ENCODE assay signal across 13 cellular contexts in the genomic region with DNA sequence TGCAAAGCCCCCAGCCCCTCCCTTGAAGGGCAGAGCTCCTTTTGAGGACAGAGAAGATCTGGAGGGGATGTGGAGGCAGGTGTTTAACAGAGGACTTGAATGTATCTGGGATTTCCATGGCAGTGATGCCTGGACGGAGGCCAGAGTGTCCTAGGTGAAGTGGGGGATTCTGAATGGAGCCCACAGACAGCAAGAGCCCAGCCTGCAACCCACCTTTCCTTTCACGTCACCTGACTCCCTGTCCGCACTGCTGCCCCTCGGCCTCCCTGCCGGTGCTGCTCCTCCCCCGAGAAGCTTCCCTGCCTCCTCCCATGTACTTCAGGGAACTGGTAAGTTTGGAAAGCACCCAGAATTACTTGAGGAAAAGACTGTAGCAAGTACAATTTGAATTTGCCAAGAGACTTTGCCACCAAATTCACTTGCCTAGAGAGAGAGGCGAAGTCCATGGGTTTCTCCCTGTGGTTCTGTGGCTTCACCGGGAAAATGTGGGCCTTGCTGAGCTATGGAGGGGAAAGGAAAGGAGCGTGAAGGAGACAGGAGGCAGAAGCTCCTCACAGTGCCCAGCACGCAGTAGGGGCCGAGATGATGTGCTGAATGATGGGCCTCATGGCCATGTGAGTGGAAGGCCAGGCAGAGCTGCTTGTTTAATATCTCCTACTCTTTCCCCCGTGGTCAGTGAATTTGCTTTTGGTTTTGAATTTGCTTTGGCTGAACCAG.
"Had no signal": no experiment of that assay in that cellular context is flagged by ENCODE, and none has a peak within 500 bp of the region (broad histone marks: within the 10 kb centered on the region; RNA-seq: fewer than 3 reads in every experiment).

No MANE protein-coding gene starts in this region.

- H3K9ac ChIP-seq: neural progenitor cell had no signal

- H3K27ac ChIP-seq: esophagus squamous epithelium, neural progenitor cell had no signal

- H3K9me3 Mint-ChIP-seq: activated naive CD4-positive, alpha-beta T cell treated with anti-CD3 and anti-CD28 coated beads for 36 hours; neural progenitor cell; stimulated activated naive B cell treated with anti-CD40 and anti-IgM and Interleukin-4, amounts not matched to agents 10 μg/mL and 1 μg/mL and 100 μg/mL, for 72 hours; type B pancreatic cell had no signal

- H3K4me1 Mint-ChIP-seq: neural progenitor cell; stimulated activated naive B cell treated with anti-CD40 and anti-IgM and Interleukin-4, amounts not matched to agents 10 μg/mL and 1 μg/mL and 100 μg/mL, for 72 hours had no signal

- ATAC-seq: activated CD4-positive, alpha-beta T cell treated with anti-CD3 and anti-CD28 coated beads for 36 hours; stimulated activated naive B cell treated with anti-CD40 and anti-IgM and Interleukin-4, amounts not matched to agents 10 μg/mL and 1 μg/mL and 100 μg/mL, for 72 hours had no signal

- H3K4me2 ChIP-seq: neural progenitor cell had no signal

- H3K4me3 ChIP-seq: esophagus squamous epithelium, neural progenitor cell had no signal

- DNase-seq: activated CD4-positive, alpha-beta T cell treated with anti-CD3 and anti-CD28 coated beads for 36 hours; activated naive CD4-positive, alpha-beta T cell treated with anti-CD3 and anti-CD28 coated beads for 36 hours; esophagus squamous epithelium; foreskin fibroblast; head of caudate nucleus; stimulated activated CD4-positive, alpha-beta T cell treated with anti-CD3 and anti-CD28 coated beads, Interleukin-1b, Interleukin-23, amount 100 ng/mL, for 48 hours; stimulated activated naive B cell treated with anti-CD40 and anti-IgM and Interleukin-4, amounts not matched to agents 10 μg/mL and 1 μg/mL and 100 μg/mL, for 72 hours; SW 1271; T-helper 9 cell had no signal

- H3K27me3 Mint-ChIP-seq: activated CD4-positive, alpha-beta T cell treated with anti-CD3 and anti-CD28 coated beads for 36 hours; stimulated activated naive B cell treated with anti-CD40 and anti-IgM and Interleukin-4, amounts not matched to agents 10 μg/mL and 1 μg/mL and 100 μg/mL, for 72 hours had no signal

- H3K27me3 ChIP-seq: esophagus squamous epithelium, neural progenitor cell had no signal

- H3K36me3 ChIP-seq: esophagus squamous epithelium, neural progenitor cell had no signal

- H3K4me3 Mint-ChIP-seq: activated CD4-positive, alpha-beta T cell treated with anti-CD3 and anti-CD28 coated beads for 36 hours; activated naive CD4-positive, alpha-beta T cell treated with anti-CD3 and anti-CD28 coated beads for 36 hours; neural progenitor cell; stimulated activated naive B cell treated with anti-CD40 and anti-IgM and Interleukin-4, amounts not matched to agents 10 μg/mL and 1 μg/mL and 100 μg/mL, for 72 hours; type B pancreatic cell had no signal

- H3K4me1 ChIP-seq: esophagus squamous epithelium had no signal

- H2AFZ ChIP-seq: neural progenitor cell had no signal

- H3K9me3 ChIP-seq: esophagus squamous epithelium had no signal

- FAIRE-seq: astrocyte, islet of Langerhans had no signal

- H3K36me3 Mint-ChIP-seq: neural progenitor cell; stimulated activated naive B cell treated with anti-CD40 and anti-IgM and Interleukin-4, amounts not matched to agents 10 μg/mL and 1 μg/mL and 100 μg/mL, for 72 hours; type B pancreatic cell had no signal

- H3K27ac Mint-ChIP-seq: activated CD4-positive, alpha-beta T cell treated with anti-CD3 and anti-CD28 coated beads for 36 hours; activated naive CD4-positive, alpha-beta T cell treated with anti-CD3 and anti-CD28 coated beads for 36 hours; neural progenitor cell; stimulated activated naive B cell treated with anti-CD40 and anti-IgM and Interleukin-4, amounts not matched to agents 10 μg/mL and 1 μg/mL and 100 μg/mL, for 72 hours; type B pancreatic cell had no signal
